In the genomic region with DNA sequence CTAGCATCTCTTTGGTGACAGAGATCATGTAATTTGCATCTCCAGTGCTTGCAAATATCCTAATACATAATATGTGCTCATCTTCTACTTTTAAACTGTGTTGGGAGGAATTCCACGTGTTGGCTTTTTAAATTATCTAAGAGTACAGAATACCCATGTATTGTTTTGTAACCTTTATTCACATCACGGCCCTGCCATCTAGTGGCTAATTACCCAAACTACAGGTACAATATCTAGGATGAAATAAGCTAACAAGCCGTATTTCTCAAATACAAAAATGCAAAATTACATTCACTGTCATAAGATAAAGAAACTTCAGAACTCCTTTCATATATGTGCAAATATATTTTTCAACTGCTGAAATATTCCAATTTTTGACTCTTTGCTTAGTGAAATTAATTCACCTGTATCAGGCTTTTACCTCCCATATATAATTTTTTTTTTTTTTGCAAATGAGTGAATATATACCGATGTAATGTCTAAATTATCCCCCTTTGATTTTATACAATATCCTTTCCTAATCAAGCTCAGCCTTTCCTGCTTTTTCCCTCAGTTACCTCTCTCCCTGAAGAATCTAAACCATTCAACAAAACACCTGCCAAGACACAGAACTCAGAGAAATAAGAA, we compare ENCODE assay signal across 8 cellular contexts. TPM values are rescaled to one million over a fixed set of nuclear protein-coding genes. Genes with fewer than 3 reads are reported as not detected.
DNase-seq lines count a peak whose midpoint lies in the region; ATAC-seq, FAIRE-seq and TF ChIP-seq lines count a peak whose summit lies in the region.

No MANE protein-coding gene starts in this region.

- H3K4me1 ChIP-seq in Karpas-422 (ENCODE audit: low read length) (no peaks in the 10 kb centered on the region), sigmoid colon (no peaks in the 10 kb centered on the region)

- TF ChIP-seq POLR2A in GM12892 (IDR thresholded peaks at IDR 0.05; ENCODE audit: low read depth, low read length), result no peak
- TF ChIP-seq POLR2A in sigmoid colon (IDR thresholded peaks at IDR 0.05), result no peak

- H3K79me2 ChIP-seq in Karpas-422 (ENCODE audit: low read length) (no peaks in the 10 kb centered on the region), SU-DHL-6 (ENCODE audit: insufficient read depth, low read length) (no peaks in the 10 kb centered on the region)

- H3K36me3 Mint-ChIP-seq in activated T-helper 17 cell treated with anti-CD3 and anti-CD28 coated beads, Interleukin-2, amount 50 U/mL, for 72 hours (ENCODE audit: low read depth), result no peaks in the 10 kb centered on the region

- 8 to 27% methylated on average over 4 of the region's 4 CpGs for WGBS in sigmoid colon, 2 donors

- peaks cover 4% of the 10 kb centered on the region for H3K9me3 Mint-ChIP-seq in activated T-helper 17 cell treated with anti-CD3 and anti-CD28 coated beads, Interleukin-2, amount 50 U/mL, for 72 hours

- no peak overlapping the region for H3K9ac ChIP-seq in Karpas-422 (ENCODE audit: low read length)
- H3K9ac ChIP-seq in SU-DHL-6 (ENCODE audit: low read length), result no peak overlapping the region

- H3K27me3 ChIP-seq in Karpas-422 (ENCODE audit: low read length) (no peaks in the 10 kb centered on the region), SU-DHL-6 (ENCODE audit: low read length) (no peaks in the 10 kb centered on the region), sigmoid colon (no peaks in the 10 kb centered on the region)

- H3K9me3 ChIP-seq in Karpas-422 (ENCODE audit: low read length), result peaks cover 6% of the 10 kb centered on the region; the same call in 1 of the 2 replicates
- peaks cover 10% of the 10 kb centered on the region; the same call in 1 of the 2 replicates for H3K9me3 ChIP-seq in SU-DHL-6 (ENCODE audit: insufficient read depth, low read length)
- H3K9me3 ChIP-seq in sigmoid colon, result no peaks in the 10 kb centered on the region

- H2AFZ ChIP-seq in Karpas-422 (ENCODE audit: low read length), result no peak overlapping the region
- H2AFZ ChIP-seq in SU-DHL-6 (ENCODE audit: low read depth, low read length, severe bottlenecking), result no peak overlapping the region

- H3K4me3 ChIP-seq in Karpas-422 (ENCODE audit: low read length) (no peak overlapping the region), SU-DHL-6 (ENCODE audit: insufficient read depth, low read length, poor library complexity, severe bottlenecking) (no peak overlapping the region), fibroblast of villous mesenchyme (ENCODE audit: low read depth, low read length) (no peak overlapping the region), sigmoid colon (no peak overlapping the region)

- no peaks in the 10 kb centered on the region for H4K20me1 ChIP-seq in Karpas-422 (ENCODE audit: insufficient read depth, low read depth, low read length)
- H4K20me1 ChIP-seq in SU-DHL-6 (ENCODE audit: low read depth, low read length), result no peaks in the 10 kb centered on the region

- no peak for ATAC-seq in activated T-helper 17 cell treated with anti-CD3 and anti-CD28 coated beads, Interleukin-2, amount 50 U/mL, for 72 hours (replicated peaks)

- H3K27me3 Mint-ChIP-seq in activated T-helper 17 cell treated with anti-CD3 and anti-CD28 coated beads, Interleukin-2, amount 50 U/mL, for 72 hours, result peaks cover 17% of the 10 kb centered on the region

- no peaks in the 10 kb centered on the region for H3K36me3 ChIP-seq in Karpas-422 (ENCODE audit: insufficient read depth, low read length)
- peaks cover 3% of the 10 kb centered on the region for H3K36me3 ChIP-seq in SU-DHL-6 (ENCODE audit: low read length)
- H3K36me3 ChIP-seq in sigmoid colon, result no peaks in the 10 kb centered on the region

- H3K27ac Mint-ChIP-seq in activated T-helper 17 cell treated with anti-CD3 and anti-CD28 coated beads, Interleukin-2, amount 50 U/mL, for 72 hours, result no peak overlapping the region

- H3K9me2 ChIP-seq in Karpas-422 (replicated peaks; ENCODE audit: insufficient read depth, low read length) (no peaks in the 10 kb centered on the region), SU-DHL-6 (replicated peaks; ENCODE audit: insufficient read depth, low read length) (no peaks in the 10 kb centered on the region)

- no peak overlapping the region for H3K27ac ChIP-seq in Karpas-422 (ENCODE audit: low read length)
- no peak overlapping the region for H3K27ac ChIP-seq in SU-DHL-6 (ENCODE audit: low read depth, low read length)
- no peak overlapping the region for H3K27ac ChIP-seq in sigmoid colon

- TF ChIP-seq CTCF in AG09319 (IDR thresholded peaks at IDR 0.05; ENCODE audit: low read depth, low read length) (peak; percentile 53), SU-DHL-6 (IDR thresholded peaks at IDR 0.05; ENCODE audit: insufficient read depth, low read length, poor library complexity, severe bottlenecking) (peak; percentile 71), fibroblast of villous mesenchyme (IDR thresholded peaks at IDR 0.05; ENCODE audit: insufficient read depth, low read depth, low read length) (peak; percentile 58), sigmoid colon (IDR thresholded peaks at IDR 0.05) (peak in 3 of 4 experiments; percentile 15 to 37 (median 17))

- intact Hi-C loops in sigmoid colon (cut with DNase I), result no loop called here

- no peak overlapping the region for H3K4me3 Mint-ChIP-seq in activated T-helper 17 cell treated with anti-CD3 and anti-CD28 coated beads, Interleukin-2, amount 50 U/mL, for 72 hours

- H3F3A ChIP-seq in SU-DHL-6 (ENCODE audit: insufficient read depth), result no peaks in the 10 kb centered on the region

- H3K4me1 Mint-ChIP-seq in activated T-helper 17 cell treated with anti-CD3 and anti-CD28 coated beads, Interleukin-2, amount 50 U/mL, for 72 hours, result no peaks in the 10 kb centered on the region

- H3K4me2 ChIP-seq in Karpas-422 (ENCODE audit: low read depth, low read length, poor library complexity, severe bottlenecking) (no peak overlapping the region), SU-DHL-6 (ENCODE audit: low read depth, low read length, poor library complexity, severe bottlenecking) (no peak overlapping the region)

- no peak for TF ChIP-seq EP300 in sigmoid colon (IDR thresholded peaks at IDR 0.05)

- no peak for DNase-seq in AG09319 (ENCODE audit: extremely low read depth, low read depth)
- DNase-seq in GM12892 (ENCODE audit: insufficient read length), result no peak
- peak; percentile 83 for DNase-seq in Karpas-422
- peak; percentile 39 for DNase-seq in fibroblast of villous mesenchyme (ENCODE audit: low read depth)
- no peak for DNase-seq in sigmoid colon
- DNase-seq in ecto neural progenitor cell (ENCODE audit: low spot score), result no peak

- FAIRE-seq in GM12892 (lab: Jason Lieb, UNC), result peak; percentile 27

RNA-seq across cellular contexts. Expression of gene LSM8, which starts 30.3 kb away (rescaled TPM):
- polyA plus RNA-seq in GM12892 (2012; ENCODE audit: missing spikeins), result 62.1 TPM
- total RNA-seq in Karpas-422 (2014; rRNA removed; shearing (Covaris generic); ENCODE audit: low replicate concordance), result 93.4 and 102 TPM in 2 replicates
- total RNA-seq in fibroblast of villous mesenchyme (28.5 and 36.7 TPM in 2 replicates), sigmoid colon (10 to 100 TPM; 26.8 to 42.7 (median 36.6) TPM)
- 10 to 100 TPM; 25.2 to 40.3 (median 33.1) TPM for polyA plus RNA-seq in sigmoid colon
- total RNA-seq in activated T-helper 17 cell treated with anti-CD3 and anti-CD28 coated beads, Interleukin-2, amount 50 U/mL, for 72 hours, result 10 to 100 TPM; 35.0 to 37.5 TPM

Comparison
In these comparisons a context has a peak if more than half of its experiments do, and no peak if none do; other contexts are left out.
1. DNase-seq: peak in Karpas-422 (single experiment) and fibroblast of villous mesenchyme (single experiment); none in AG09319 (single experiment), GM12892 (single experiment), sigmoid colon (single experiment) and ecto neural progenitor cell (single experiment).
2. CTCF ChIP-seq: peak in every context shown above with its lines; median percentile 71 in SU-DHL-6; 58 in fibroblast of villous mesenchyme; 53 in AG09319; 17 in sigmoid colon.